Comparison of ENCODE assay signal across 9 cellular contexts in genomic region chr22:41523464-41524221, GRCh38. TPM values are rescaled to one million over a fixed set of nuclear protein-coding genes. Genes with fewer than 3 reads are reported as not detected.
DNase-seq lines count a peak whose midpoint lies in the region; ATAC-seq, FAIRE-seq and TF ChIP-seq lines count a peak whose summit lies in the region.
"Had no signal": no experiment of that assay in that cellular context is flagged by ENCODE, and none has a peak within 500 bp of the region (broad histone marks: within the 10 kb centered on the region; RNA-seq: fewer than 3 reads in every experiment).

No MANE protein-coding gene starts in this region.

- H4K20me1 ChIP-seq in HepG2 (ENCODE audit: insufficient read depth, low read length), result 0 out of 2 replicates have a peak, but pooled peaks cover 3% of the 10 kb centered on the region

- no peak for DNase-seq in HepG2 (ENCODE audit: low spot score)
- DNase-seq in suprapubic skin (ENCODE audit: low spot score in 2 of 2), result peak in 1 of 2 donors; percentile 73
- DNase-seq in NCI-H1417 treated with DMSO at 0.1 percent for 48 hours (lab: John Stamatoyannopoulos, UW), result no peak
- no peak for DNase-seq in ecto neural progenitor cell (ENCODE audit: low spot score)
- DNase-seq in islet precursor cell, result no peak
- DNase-seq: activated gamma-delta T cell treated with Interleukin-2 at 50 U/mL for 16 hours, NCI-H526 had no signal

- H3K9me3 ChIP-seq in HEK293 (ENCODE audit: control insufficient read depth, insufficient read depth, low read depth, low read length) (no peaks in the 10 kb centered on the region), HepG2 (ENCODE audit: low read length) (no peaks in the 10 kb centered on the region), suprapubic skin (no peaks in the 10 kb centered on the region)

- 0 out of 3 replicates have a peak, but pooled peaks have one; percentile 2 for ATAC-seq in HepG2

- H3K4me3 Mint-ChIP-seq in brain, result no peak overlapping the region

- TF ChIP-seq CTCF in HEK293 (tag by site-specific recombination; IDR thresholded peaks at IDR 0.05) (0 out of 2 replicates have a peak, but pooled peaks have one; percentile 8), brain (conservative IDR thresholded peaks at IDR 0.05) (no peak), HepG2 (CRISPR knock-in tag; IDR thresholded peaks at IDR 0.05) (no peak), suprapubic skin (IDR thresholded peaks at IDR 0.05) (no peak)

- intact Hi-C loops in HepG2 (cut with micrococcal nuclease; ENCODE audit: unreplicated experiment), result no loop called here

- TF ChIP-seq POLR2A in HepG2 (IDR thresholded peaks at IDR 0.05; ENCODE audit: insufficient read depth in 1 of 2, low read depth in 2 of 2, low read length in 2 of 2) (no peak), suprapubic skin (IDR thresholded peaks at IDR 0.05) (no peak)

- TF ChIP-seq EP300 in HepG2 (IDR thresholded peaks at IDR 0.05; ENCODE audit: low read depth in 2 of 2, low read length in 2 of 2) (no peak), HepG2 (CRISPR knock-in tag; IDR thresholded peaks at IDR 0.05; ENCODE audit: borderline replicate concordance) (no peak), suprapubic skin (IDR thresholded peaks at IDR 0.05) (no peak)

- no peak overlapping the region for H3K4me2 ChIP-seq in HepG2 (ENCODE audit: low read depth, low read length)

- no peaks in the 10 kb centered on the region for H3K4me1 Mint-ChIP-seq in brain

- peak overlapping the region; percentile 6; the same call in 1 of the 2 replicates for H3K9ac ChIP-seq in HepG2 (ENCODE audit: insufficient read depth, low read depth, low read length)

- H3K9me3 Mint-ChIP-seq in brain, result no peaks in the 10 kb centered on the region

- CTCF ChIA-PET in HEK293 (lab: Yijun Ruan, JAX), result interaction anchor here (0.6 to 5.8 kb wide), 5 partner anchors 9 to 121 kb away, joined by 3 to 91 read pairs (median 4); no protein-coding TSS in a partner anchor
- CTCF ChIA-PET in HepG2 (lab: Yijun Ruan, JAX; ENCODE audit: low intra/inter-chr PET ratio, low total read pairs), result no interaction called here

- no peaks in the 10 kb centered on the region for H3K27me3 ChIP-seq in HepG2 (ENCODE audit: control insufficient read depth in 1 of 2, insufficient read depth in 2 of 2, low read length in 2 of 2)
- H3K27me3 ChIP-seq in suprapubic skin, result no peaks in the 10 kb centered on the region

- in situ Hi-C loops in HepG2 (cut with HindIII; ENCODE audit: extremely low pct_ligation_motif_present, low pct_unique_long_range_greater_than_20kb), result no loop called here

- no TSS peak for BruUV-seq in HepG2 (replicated peaks; lab: Mats Ljungman, UMichigan)

- no peaks in the 10 kb centered on the region for H3K27me3 Mint-ChIP-seq in brain

- POLR2A ChIA-PET in HEK293 (lab: Yijun Ruan, JAX) (interaction anchor here (0.6 to 1.4 kb wide), 3 partner anchors 76 to 398 kb away, joined by 3 to 5 read pairs (median 3); partner anchors contain the start of gene TOB2), HepG2 (lab: Yijun Ruan, JAX) (no interaction called here)

- H3K27ac Mint-ChIP-seq in brain, result peak overlapping the region in 3 of 5 experiments; percentile 21 to 75 (median 51)

- peaks cover 18% of the 10 kb centered on the region for H3K36me3 Mint-ChIP-seq in brain

- H3K79me2 ChIP-seq in HepG2 (ENCODE audit: insufficient read depth, low read length), result no peaks in the 10 kb centered on the region

- no peak overlapping the region for H3K4me3 ChIP-seq in HEK293 (ENCODE audit: low read depth, low read length)
- H3K4me3 ChIP-seq in HepG2 (replicated peaks in 1 of 3; ENCODE audit: insufficient read depth in 1 of 3, low read depth in 2 of 3, low read length in 3 of 3), result no peak overlapping the region
- no peak overlapping the region for H3K4me3 ChIP-seq in suprapubic skin

- H3K36me3 ChIP-seq in HEK293 (ENCODE audit: control insufficient read depth in 2 of 2, insufficient read depth in 1 of 2, low read length in 2 of 2) (peaks cover under 1 to 82% of the 10 kb centered on the region in 2 experiments; a peak in 2 of 3 replicates), HepG2 (replicated peaks in 1 of 2; ENCODE audit: control insufficient read depth in 1 of 2, insufficient read depth in 2 of 2, low read length in 2 of 2) (peaks cover 19 to 47% of the 10 kb centered on the region in 2 experiments), suprapubic skin (peaks cover 55% of the 10 kb centered on the region)

- H2AFZ ChIP-seq in HepG2 (ENCODE audit: low read length), result no peak overlapping the region

- no peak for FAIRE-seq in HepG2 (lab: Jason Lieb, UNC)

- WGBS in HepG2 (ENCODE audit: low lambda C conversion rate), result 89% methylated on average over 5 of the region's 21 CpGs
- 63% methylated on average over 5 of the region's 21 CpGs for WGBS in suprapubic skin

- H3K4me1 ChIP-seq in HEK293 (ENCODE audit: control insufficient read depth, insufficient read depth, low read length), result no peaks in the 10 kb centered on the region
- peaks cover 44% of the 10 kb centered on the region for H3K4me1 ChIP-seq in HepG2 (ENCODE audit: insufficient read depth, low read length)
- H3K4me1 ChIP-seq in suprapubic skin, result peaks cover 20% of the 10 kb centered on the region

- peak overlapping the region; percentile 7; the same call in 1 of the 2 replicates for H3K27ac ChIP-seq in HEK293 (ENCODE audit: extremely low read depth, low read depth, low read length)
- no peak overlapping the region for H3K27ac ChIP-seq in HepG2 (ENCODE audit: extremely low read length, insufficient read depth, low read length)
- peak overlapping the region; percentile 59 for H3K27ac ChIP-seq in suprapubic skin

- no peak for TF ChIP-seq RAD21 in HepG2 (CRISPR knock-in tag; IDR thresholded peaks at IDR 0.05)

RNA-seq across cellular contexts. Expression of gene POLR3H, which starts 20.6 kb away (rescaled TPM):
- polyA plus RNA-seq in brain (ENCODE audit: insufficient read depth, low read depth, low replicate concordance) (39.3 TPM), HepG2 (2011; rRNA removed) (10.3 and 11.2 TPM in 2 replicates)
- total RNA-seq in HepG2 (2016; rRNA removed; fragmentation: Illumina TruSeq; extraction: Trizol) (28.6 and 30.3 TPM in 2 replicates), suprapubic skin (10 to 100 TPM; 18.5 to 32.7 (median 23.5) TPM)
- total RNA-seq in HepG2 (2016; cell fraction: cytosol; rRNA removed; fragmentation: Illumina TruSeq; extraction: Trizol; ENCODE audit: low read depth), result 13.1 and 13.9 TPM in 2 replicates
- 27.8 and 29.2 TPM in 2 replicates for total RNA-seq in HepG2 (2016; cell fraction: insoluble cytoplasmic fraction; rRNA removed; fragmentation: Illumina TruSeq; extraction: Trizol)
- total RNA-seq in HepG2 (2016; cell fraction: membrane; rRNA removed; fragmentation: Illumina TruSeq; extraction: Trizol), result 33.4 and 34.4 TPM in 2 replicates
- 20.8 and 24.8 TPM in 2 replicates for total RNA-seq in HepG2 (2016; cell fraction: nucleus; rRNA removed; fragmentation: Illumina TruSeq; extraction: Trizol)
- polyA plus RNA-seq in HepG2 (2011; cell fraction: cytosol; rRNA removed), result 8.4 and 9.9 TPM in 2 replicates
- polyA plus RNA-seq in HepG2 (2011; cell fraction: nucleus; rRNA removed), result 10.0 and 10.5 TPM in 2 replicates
- 8.6 and 11.1 TPM in 2 replicates for polyA plus RNA-seq in HepG2 (2012)
- 40.9 and 52.2 TPM in 2 replicates for polyA plus RNA-seq in HepG2 (2016; cell fraction: cytosol; fragmentation: Illumina TruSeq; extraction: Trizol; ENCODE audit: low read depth)
- polyA plus RNA-seq in HepG2 (2016; cell fraction: insoluble cytoplasmic fraction; fragmentation: Illumina TruSeq; extraction: Trizol; ENCODE audit: low read depth), result 37.9 and 45.4 TPM in 2 replicates
- 50.3 and 61.8 TPM in 2 replicates for polyA plus RNA-seq in HepG2 (2016; cell fraction: membrane; fragmentation: Illumina TruSeq; extraction: Trizol; ENCODE audit: low read depth)
- 38.0 and 40.7 TPM in 2 replicates for polyA plus RNA-seq in HepG2 (2016; cell fraction: nucleus; fragmentation: Illumina TruSeq; extraction: Trizol; ENCODE audit: insufficient read depth, low read depth)
- polyA minus RNA-seq in HepG2 (2011; rRNA and poly(A)+ RNA removed; ENCODE audit: low replicate concordance), result 18.2 and 44.3 TPM in 2 replicates
- polyA minus RNA-seq in HepG2 (2011; cell fraction: cytosol; rRNA and poly(A)+ RNA removed), result 3.3 and 3.9 TPM in 2 replicates
- 16.3 and 17.3 TPM in 2 replicates for polyA minus RNA-seq in HepG2 (2011; cell fraction: nucleus; rRNA and poly(A)+ RNA removed)

RNA-seq across cellular contexts. Expression of gene CSDC2, which starts 37.2 kb away (rescaled TPM):
- 9.6 TPM for polyA plus RNA-seq in brain (ENCODE audit: insufficient read depth, low read depth, low replicate concordance)
- 0.11 and 0.17 TPM in 2 replicates for total RNA-seq in HepG2 (2016; rRNA removed; fragmentation: Illumina TruSeq; extraction: Trizol)
- 0.18 TPM in 1 of 2 replicates, not detected in the other for total RNA-seq in HepG2 (2016; cell fraction: cytosol; rRNA removed; fragmentation: Illumina TruSeq; extraction: Trizol; ENCODE audit: low read depth)
- total RNA-seq in HepG2 (2016; cell fraction: insoluble cytoplasmic fraction; rRNA removed; fragmentation: Illumina TruSeq; extraction: Trizol), result 0.12 and 0.28 TPM in 2 replicates
- 0.07 and 0.09 TPM in 2 replicates for total RNA-seq in HepG2 (2016; cell fraction: membrane; rRNA removed; fragmentation: Illumina TruSeq; extraction: Trizol)
- total RNA-seq in HepG2 (2016; cell fraction: nucleus; rRNA removed; fragmentation: Illumina TruSeq; extraction: Trizol), result not detected in 2 replicates
- polyA plus RNA-seq in HepG2 (2011; rRNA removed), result 0.26 and 0.47 TPM in 2 replicates
- polyA plus RNA-seq in HepG2 (2011; cell fraction: cytosol; rRNA removed), result 0.24 and 0.38 TPM in 2 replicates
- 0.96 and 1.1 TPM in 2 replicates for polyA plus RNA-seq in HepG2 (2011; cell fraction: nucleus; rRNA removed)
- 0.16 and 0.33 TPM in 2 replicates for polyA plus RNA-seq in HepG2 (2012)
- 0.03 and 0.05 TPM in 2 replicates for polyA plus RNA-seq in HepG2 (2016; cell fraction: cytosol; fragmentation: Illumina TruSeq; extraction: Trizol; ENCODE audit: low read depth)
- polyA plus RNA-seq in HepG2 (2016; cell fraction: insoluble cytoplasmic fraction; fragmentation: Illumina TruSeq; extraction: Trizol; ENCODE audit: low read depth), result 0.41 TPM in 1 of 2 replicates, not detected in the other
- polyA plus RNA-seq in HepG2 (2016; cell fraction: membrane; fragmentation: Illumina TruSeq; extraction: Trizol; ENCODE audit: low read depth), result 0.08 and 0.15 TPM in 2 replicates
- polyA plus RNA-seq in HepG2 (2016; cell fraction: nucleus; fragmentation: Illumina TruSeq; extraction: Trizol; ENCODE audit: insufficient read depth, low read depth), result 0.22 and 0.27 TPM in 2 replicates
- polyA minus RNA-seq in HepG2 (2011; rRNA and poly(A)+ RNA removed; ENCODE audit: low replicate concordance), result 0.40 and 0.82 TPM in 2 replicates
- 0.26 and 0.40 TPM in 2 replicates for polyA minus RNA-seq in HepG2 (2011; cell fraction: cytosol; rRNA and poly(A)+ RNA removed)
- polyA minus RNA-seq in HepG2 (2011; cell fraction: nucleus; rRNA and poly(A)+ RNA removed), result 0.12 and 0.13 TPM in 2 replicates
- 1 to 10 TPM in 2 of 4 donors, under 1 TPM in 2; 0.40 to 2.6 (median 0.82) TPM for total RNA-seq in suprapubic skin

RNA-seq across cellular contexts. Expression of gene ACO2, which starts 54.7 kb away (rescaled TPM):
- polyA plus RNA-seq in brain (ENCODE audit: insufficient read depth, low read depth, low replicate concordance), result 234 TPM
- 39.3 and 45.6 TPM in 2 replicates for total RNA-seq in HepG2 (2016; rRNA removed; fragmentation: Illumina TruSeq; extraction: Trizol)
- total RNA-seq in HepG2 (2016; cell fraction: cytosol; rRNA removed; fragmentation: Illumina TruSeq; extraction: Trizol; ENCODE audit: low read depth), result 34.7 and 46.3 TPM in 2 replicates
- total RNA-seq in HepG2 (2016; cell fraction: insoluble cytoplasmic fraction; rRNA removed; fragmentation: Illumina TruSeq; extraction: Trizol), result 35.3 and 49.1 TPM in 2 replicates
- total RNA-seq in HepG2 (2016; cell fraction: membrane; rRNA removed; fragmentation: Illumina TruSeq; extraction: Trizol), result 68.4 and 83.2 TPM in 2 replicates
- 37.1 and 37.3 TPM in 2 replicates for total RNA-seq in HepG2 (2016; cell fraction: nucleus; rRNA removed; fragmentation: Illumina TruSeq; extraction: Trizol)
- polyA plus RNA-seq in HepG2 (2011; rRNA removed), result 19.2 and 19.4 TPM in 2 replicates
- polyA plus RNA-seq in HepG2 (2011; cell fraction: cytosol; rRNA removed), result 34.8 and 36.5 TPM in 2 replicates
- polyA plus RNA-seq in HepG2 (2011; cell fraction: nucleus; rRNA removed), result 61.6 and 75.9 TPM in 2 replicates
- 57.9 and 62.9 TPM in 2 replicates for polyA plus RNA-seq in HepG2 (2012)
- polyA plus RNA-seq in HepG2 (2016; cell fraction: cytosol; fragmentation: Illumina TruSeq; extraction: Trizol; ENCODE audit: low read depth), result 61.5 and 78.5 TPM in 2 replicates
- polyA plus RNA-seq in HepG2 (2016; cell fraction: insoluble cytoplasmic fraction; fragmentation: Illumina TruSeq; extraction: Trizol; ENCODE audit: low read depth), result 39.9 and 50.2 TPM in 2 replicates
- 77.9 and 110 TPM in 2 replicates for polyA plus RNA-seq in HepG2 (2016; cell fraction: membrane; fragmentation: Illumina TruSeq; extraction: Trizol; ENCODE audit: low read depth)
- polyA plus RNA-seq in HepG2 (2016; cell fraction: nucleus; fragmentation: Illumina TruSeq; extraction: Trizol; ENCODE audit: insufficient read depth, low read depth), result 51.9 and 54.4 TPM in 2 replicates
- polyA minus RNA-seq in HepG2 (2011; rRNA and poly(A)+ RNA removed; ENCODE audit: low replicate concordance), result 18.9 and 35.9 TPM in 2 replicates
- 31.6 and 35.4 TPM in 2 replicates for polyA minus RNA-seq in HepG2 (2011; cell fraction: cytosol; rRNA and poly(A)+ RNA removed)
- polyA minus RNA-seq in HepG2 (2011; cell fraction: nucleus; rRNA and poly(A)+ RNA removed), result 29.2 and 32.8 TPM in 2 replicates
- total RNA-seq in suprapubic skin, result 10 to 100 TPM; 67.4 to 81.9 (median 75.9) TPM

RNA-seq across cellular contexts. Expression of gene PHF5A, which starts 55.2 kb away (rescaled TPM):
- polyA plus RNA-seq in brain (ENCODE audit: insufficient read depth, low read depth, low replicate concordance) (42.8 TPM), HepG2 (2011; rRNA removed) (50.7 and 56.6 TPM in 2 replicates)
- total RNA-seq in HepG2 (2016; rRNA removed; fragmentation: Illumina TruSeq; extraction: Trizol) (105 and 154 TPM in 2 replicates), suprapubic skin (10 to 100 TPM; 26.7 to 47.1 (median 36.9) TPM)
- total RNA-seq in HepG2 (2016; cell fraction: cytosol; rRNA removed; fragmentation: Illumina TruSeq; extraction: Trizol; ENCODE audit: low read depth), result 34.8 TPM in 2 replicates
- total RNA-seq in HepG2 (2016; cell fraction: insoluble cytoplasmic fraction; rRNA removed; fragmentation: Illumina TruSeq; extraction: Trizol), result 107 and 165 TPM in 2 replicates
- total RNA-seq in HepG2 (2016; cell fraction: membrane; rRNA removed; fragmentation: Illumina TruSeq; extraction: Trizol), result 55.9 and 58.9 TPM in 2 replicates
- total RNA-seq in HepG2 (2016; cell fraction: nucleus; rRNA removed; fragmentation: Illumina TruSeq; extraction: Trizol), result 38.4 and 43.4 TPM in 2 replicates
- 43.0 and 50.6 TPM in 2 replicates for polyA plus RNA-seq in HepG2 (2011; cell fraction: cytosol; rRNA removed)
- polyA plus RNA-seq in HepG2 (2011; cell fraction: nucleus; rRNA removed), result 14.8 and 17.9 TPM in 2 replicates
- 42.0 and 46.3 TPM in 2 replicates for polyA plus RNA-seq in HepG2 (2012)
- 22.7 and 24.1 TPM in 2 replicates for polyA plus RNA-seq in HepG2 (2016; cell fraction: cytosol; fragmentation: Illumina TruSeq; extraction: Trizol; ENCODE audit: low read depth)
- 141 and 153 TPM in 2 replicates for polyA plus RNA-seq in HepG2 (2016; cell fraction: insoluble cytoplasmic fraction; fragmentation: Illumina TruSeq; extraction: Trizol; ENCODE audit: low read depth)
- polyA plus RNA-seq in HepG2 (2016; cell fraction: membrane; fragmentation: Illumina TruSeq; extraction: Trizol; ENCODE audit: low read depth), result 38.6 and 42.2 TPM in 2 replicates
- polyA plus RNA-seq in HepG2 (2016; cell fraction: nucleus; fragmentation: Illumina TruSeq; extraction: Trizol; ENCODE audit: insufficient read depth, low read depth), result 44.4 and 50.2 TPM in 2 replicates
- polyA minus RNA-seq in HepG2 (2011; rRNA and poly(A)+ RNA removed; ENCODE audit: low replicate concordance), result 22.2 and 41.1 TPM in 2 replicates
- polyA minus RNA-seq in HepG2 (2011; cell fraction: cytosol; rRNA and poly(A)+ RNA removed), result 11.8 and 12.4 TPM in 2 replicates
- 14.3 and 15.1 TPM in 2 replicates for polyA minus RNA-seq in HepG2 (2011; cell fraction: nucleus; rRNA and poly(A)+ RNA removed)

Comparison
In these comparisons a context has a peak if more than half of its experiments do, and no peak if none do; other contexts are left out.
1. Of the 63 proteins assayed by ChIP-seq in both HepG2 and HEK293: peak only in HepG2: none; only in HEK293: CTCF; in both: none; in neither: 62.